Comparison of ENCODE assay signal across 8 cellular contexts in the genomic region with DNA sequence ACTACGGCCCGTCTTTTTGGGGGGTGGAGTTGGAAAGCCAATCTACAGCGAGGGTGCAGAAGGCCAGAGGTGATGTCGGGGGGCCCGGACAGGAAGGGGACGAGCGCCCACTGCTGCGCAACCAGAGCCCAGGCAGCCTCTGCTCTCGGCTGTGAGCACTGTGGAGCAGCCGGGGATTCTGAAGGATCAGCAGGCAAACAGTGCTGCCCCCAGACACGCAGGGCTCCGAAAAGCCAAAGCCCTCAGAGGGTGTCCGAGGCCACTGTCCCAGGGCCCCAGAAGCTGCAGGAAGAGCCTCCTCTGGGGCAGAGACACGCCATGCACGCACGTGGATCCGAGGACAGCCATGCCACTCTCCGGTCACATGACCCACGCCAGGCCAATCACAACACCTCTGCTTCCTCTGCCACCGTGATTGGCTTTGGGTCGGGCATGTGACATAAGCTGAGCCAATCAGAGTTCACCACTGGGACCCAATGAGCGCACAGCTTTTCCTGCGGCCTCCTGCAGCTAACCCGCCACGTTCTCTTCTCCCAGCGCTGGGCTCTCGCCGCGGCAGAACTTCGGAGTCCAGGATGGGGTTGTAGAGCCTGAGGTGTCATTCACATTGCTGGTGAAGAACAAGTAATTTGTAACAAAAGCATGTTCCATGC. TPM values are rescaled to one million over a fixed set of nuclear protein-coding genes. Genes with fewer than 3 reads are reported as not detected.
DNase-seq lines count a peak whose midpoint lies in the region; ATAC-seq, FAIRE-seq and TF ChIP-seq lines count a peak whose summit lies in the region.

No MANE protein-coding gene starts in this region.

- H3K36me3 Mint-ChIP-seq in type B pancreatic cell = no peaks in the 10 kb centered on the region
- no peaks in the 10 kb centered on the region for H3K36me3 Mint-ChIP-seq in glutamatergic neuron (ENCODE audit: unreplicated experiment)

- FAIRE-seq in HTR-8/SVneo (lab: Jason Lieb, UNC) = peak; percentile 76

- in situ Hi-C loops in astrocyte of the spinal cord (cut with HindIII; ENCODE audit: low sequenced_read_pairs) = no loop called here

- H3K9me3 Mint-ChIP-seq in type B pancreatic cell = no peaks in the 10 kb centered on the region
- H3K9me3 Mint-ChIP-seq in glutamatergic neuron (ENCODE audit: unreplicated experiment) = peaks cover 22% of the 10 kb centered on the region

- DNase-seq in Ammon's horn (ENCODE audit: low spot score) (peak; percentile 78), HTR-8/SVneo (ENCODE audit: insufficient read length, low spot score) (peak; percentile 57), astrocyte of the spinal cord (ENCODE audit: low read depth, low spot score) (peak; percentile 74), left colon (peak; percentile 49 to 76), type B pancreatic cell (ENCODE audit: extremely low spot score, unreplicated experiment) (no peak), glutamatergic neuron (no peak)

- intact Hi-C loops in left colon (cut with DNase I, micrococcal nuclease) = no loop called here

- TF ChIP-seq CTCF in astrocyte of the spinal cord (IDR thresholded peaks at IDR 0.05; ENCODE audit: low read depth, low read length) (peak; percentile 27), type B pancreatic cell (conservative IDR thresholded peaks at IDR 0.05) (no peak), glutamatergic neuron (IDR thresholded peaks at IDR 0.05; ENCODE audit: partially characterized antibody, unreplicated experiment) (no peak)

- H3K4me3 ChIP-seq in astrocyte of the spinal cord (ENCODE audit: low read depth, low read length) = no peak overlapping the region

- H3K27me3 Mint-ChIP-seq in type B pancreatic cell (peaks cover 6% of the 10 kb centered on the region), glutamatergic neuron (ENCODE audit: unreplicated experiment) (peaks cover 7% of the 10 kb centered on the region)

- H3K4me3 Mint-ChIP-seq in type B pancreatic cell (peak overlapping the region; percentile 66), glutamatergic neuron (ENCODE audit: unreplicated experiment) (no peak overlapping the region)

- ATAC-seq in left colon (peak; percentile 38), GM19395 (IDR thresholded peaks at IDR 0.05; ENCODE audit: unreplicated experiment) (no peak), GM21381 (IDR thresholded peaks at IDR 0.05; ENCODE audit: unreplicated experiment) (no peak)

- H3K4me1 Mint-ChIP-seq in type B pancreatic cell (ENCODE audit: unreplicated experiment) = peaks cover 23% of the 10 kb centered on the region
- H3K4me1 Mint-ChIP-seq in glutamatergic neuron (ENCODE audit: low read depth, unreplicated experiment) = peaks cover 28% of the 10 kb centered on the region

- H3K27ac Mint-ChIP-seq in type B pancreatic cell = no peak overlapping the region
- no peak overlapping the region for H3K27ac Mint-ChIP-seq in glutamatergic neuron (ENCODE audit: unreplicated experiment)

RNA-seq across cellular contexts. Expression of gene ACTG1, which starts 40.7 kb away (rescaled TPM):
- total RNA-seq in left colon (1,000 to 10,000 TPM; 3,767 to 4,413 TPM), type B pancreatic cell (ENCODE audit: low replicate concordance) (3,089 and 3,451 TPM in 2 replicates), glutamatergic neuron (ENCODE audit: unreplicated experiment) (5,342 TPM)

RNA-seq across cellular contexts. Expression of gene FSCN2, which starts 56.2 kb away (rescaled TPM):
- total RNA-seq in left colon = 1 to 10 TPM; 2.3 to 4.9 TPM
- 3.6 and 3.8 TPM in 2 replicates for total RNA-seq in type B pancreatic cell (ENCODE audit: low replicate concordance)
- 6.1 TPM for total RNA-seq in glutamatergic neuron (ENCODE audit: unreplicated experiment)

Comparison
In these comparisons a context has a peak if more than half of its experiments do, and no peak if none do; other contexts are left out.
1. DNase-seq: peak in Ammon's horn (single experiment), HTR-8/SVneo (single experiment), astrocyte of the spinal cord (single experiment) and left colon (2 of 2); none in type B pancreatic cell (single experiment) and glutamatergic neuron (single experiment).